8 cellular contexts compared by ENCODE assay signal in genomic region chr7:55280031-55280454, GRCh38.
DNase-seq lines count a peak whose midpoint lies in the region; ATAC-seq and TF ChIP-seq lines count a peak whose summit lies in the region.

No MANE protein-coding gene starts in this region.

- no peak overlapping the region for H3K4me3 Mint-ChIP-seq in Caco-2 (ENCODE audit: unreplicated experiment)
- H3K4me3 Mint-ChIP-seq in activated CD4-positive, alpha-beta memory T cell treated with anti-CD3 and anti-CD28 coated beads, Interleukin-2, amount 10 ng/mL, durations not matched to agents 7 days and 5 days = no peak overlapping the region
- no peak overlapping the region for H3K4me3 Mint-ChIP-seq in effector memory CD8-positive, alpha-beta T cell
- H3K4me3 Mint-ChIP-seq in stimulated activated memory B cell treated with anti-CD40 and anti-IgM and Interleukin-4, amounts not matched to agents 10 μg/mL and 1 μg/mL and 100 μg/mL, for 72 hours = no peak overlapping the region

- CTCF ChIA-PET in Caco-2 (lab: Charles Lee) = interaction anchor here (0.7 to 2.0 kb wide), 2 partner anchors 135 to 434 kb away, joined by 4 to 6 read pairs; no protein-coding TSS in a partner anchor
- CTCF ChIA-PET in activated CD4-positive, alpha-beta memory T cell treated with anti-CD3 and anti-CD28 coated beads, Interleukin-2, amount 10 ng/mL, durations not matched to agents 7 days and 5 days (lab: Charles Lee) = interaction anchor here (0.6 to 3.8 kb wide), 9 partner anchors 30 to 671 kb away, joined by 3 to 43 read pairs (median 4); no protein-coding TSS in a partner anchor

- H3K27ac Mint-ChIP-seq in Caco-2 (ENCODE audit: unreplicated experiment) = no peak overlapping the region
- H3K27ac Mint-ChIP-seq in activated CD4-positive, alpha-beta memory T cell treated with anti-CD3 and anti-CD28 coated beads, Interleukin-2, amount 10 ng/mL, durations not matched to agents 7 days and 5 days = no peak overlapping the region
- H3K27ac Mint-ChIP-seq in effector memory CD8-positive, alpha-beta T cell = peak overlapping the region; percentile 63 to 66
- peak overlapping the region; percentile 45 for H3K27ac Mint-ChIP-seq in stimulated activated memory B cell treated with anti-CD40 and anti-IgM and Interleukin-4, amounts not matched to agents 10 μg/mL and 1 μg/mL and 100 μg/mL, for 72 hours

- no peaks in the 10 kb centered on the region for H3K9me3 Mint-ChIP-seq in Caco-2 (ENCODE audit: unreplicated experiment)
- H3K9me3 Mint-ChIP-seq in activated CD4-positive, alpha-beta memory T cell treated with anti-CD3 and anti-CD28 coated beads, Interleukin-2, amount 10 ng/mL, durations not matched to agents 7 days and 5 days = no peaks in the 10 kb centered on the region
- H3K9me3 Mint-ChIP-seq in effector memory CD8-positive, alpha-beta T cell = no peaks in the 10 kb centered on the region
- no peaks in the 10 kb centered on the region for H3K9me3 Mint-ChIP-seq in stimulated activated memory B cell treated with anti-CD40 and anti-IgM and Interleukin-4, amounts not matched to agents 10 μg/mL and 1 μg/mL and 100 μg/mL, for 72 hours

- DNase-seq in Caco-2 (peak; percentile 73 to 82), NCI-H748 (lab: John Stamatoyannopoulos, UW; ENCODE audit: unreplicated experiment) (peak; percentile 80), mesenteric fat pad (ENCODE audit: low spot score) (peak; percentile 77)
- peak; percentile 56 for DNase-seq in activated CD4-positive, alpha-beta memory T cell treated with anti-CD3 and anti-CD28 coated beads, Interleukin-2, amount 10 ng/mL, durations not matched to agents 7 days and 5 days
- DNase-seq in effector memory CD8-positive, alpha-beta T cell = peak; percentile 68 to 72 (median 68)

- TF ChIP-seq CTCF in Caco-2 (IDR thresholded peaks at IDR 0.05; ENCODE audit: insufficient read depth in 1 of 2, low read depth in 1 of 2, low read length in 1 of 2, severe bottlenecking in 1 of 2, unreplicated experiment in 1 of 2) = peak; percentile 63 to 74

- no peaks in the 10 kb centered on the region for H3K4me1 Mint-ChIP-seq in Caco-2 (ENCODE audit: low read depth, unreplicated experiment)
- no peaks in the 10 kb centered on the region for H3K4me1 Mint-ChIP-seq in activated CD4-positive, alpha-beta memory T cell treated with anti-CD3 and anti-CD28 coated beads, Interleukin-2, amount 10 ng/mL, durations not matched to agents 7 days and 5 days
- H3K4me1 Mint-ChIP-seq in effector memory CD8-positive, alpha-beta T cell (ENCODE audit: low read depth in 2 of 2) = peaks cover 5% of the 10 kb centered on the region in 2 donors
- peaks cover 6% of the 10 kb centered on the region for H3K4me1 Mint-ChIP-seq in stimulated activated memory B cell treated with anti-CD40 and anti-IgM and Interleukin-4, amounts not matched to agents 10 μg/mL and 1 μg/mL and 100 μg/mL, for 72 hours

- no peak overlapping the region for H3K4me3 ChIP-seq in Caco-2 (ENCODE audit: low read depth, low read length)

- no TSS peak for BruUV-seq in Caco-2 (replicated peaks; lab: Mats Ljungman, UMichigan)

- no peaks in the 10 kb centered on the region for H3K9me3 ChIP-seq in Caco-2

- intact Hi-C loops in Caco-2 (cut with micrococcal nuclease; ENCODE audit: unreplicated experiment) = loop anchor here (1.0 kb wide), 3 partner anchors 86 to 318 kb away; no protein-coding TSS in a partner anchor

- peak; percentile 87 for ATAC-seq in GM19372 (IDR thresholded peaks at IDR 0.05; ENCODE audit: low read depth, unreplicated experiment)
- ATAC-seq in HG03442 (IDR thresholded peaks at IDR 0.05; ENCODE audit: unreplicated experiment) = peak; percentile 93
- peak; percentile 90 for ATAC-seq in effector memory CD8-positive, alpha-beta T cell (replicated peaks)
- peak; percentile 65 for ATAC-seq in stimulated activated memory B cell treated with anti-CD40 and anti-IgM and Interleukin-4, amounts not matched to agents 10 μg/mL and 1 μg/mL and 100 μg/mL, for 72 hours

- H3K27me3 ChIP-seq in Caco-2 (replicated peaks; ENCODE audit: control insufficient read depth, insufficient read depth, low read length) = no peaks in the 10 kb centered on the region

- H3K27me3 Mint-ChIP-seq in Caco-2 (ENCODE audit: insufficient read depth, unreplicated experiment) = peaks cover 6% of the 10 kb centered on the region
- no peaks in the 10 kb centered on the region for H3K27me3 Mint-ChIP-seq in activated CD4-positive, alpha-beta memory T cell treated with anti-CD3 and anti-CD28 coated beads, Interleukin-2, amount 10 ng/mL, durations not matched to agents 7 days and 5 days
- H3K27me3 Mint-ChIP-seq in effector memory CD8-positive, alpha-beta T cell = peaks cover 0 to 16% of the 10 kb centered on the region in 2 donors
- peaks cover 8% of the 10 kb centered on the region for H3K27me3 Mint-ChIP-seq in stimulated activated memory B cell treated with anti-CD40 and anti-IgM and Interleukin-4, amounts not matched to agents 10 μg/mL and 1 μg/mL and 100 μg/mL, for 72 hours

- no peaks in the 10 kb centered on the region for H3K36me3 ChIP-seq in Caco-2 (ENCODE audit: control insufficient read depth, insufficient read depth, low read length)

- H3K36me3 Mint-ChIP-seq in Caco-2 (ENCODE audit: insufficient read depth, unreplicated experiment) = no peaks in the 10 kb centered on the region
- H3K36me3 Mint-ChIP-seq in activated CD4-positive, alpha-beta memory T cell treated with anti-CD3 and anti-CD28 coated beads, Interleukin-2, amount 10 ng/mL, durations not matched to agents 7 days and 5 days (ENCODE audit: low read depth) = no peaks in the 10 kb centered on the region
- peaks cover 7% of the 10 kb centered on the region for H3K36me3 Mint-ChIP-seq in effector memory CD8-positive, alpha-beta T cell (ENCODE audit: insufficient read depth)
- H3K36me3 Mint-ChIP-seq in stimulated activated memory B cell treated with anti-CD40 and anti-IgM and Interleukin-4, amounts not matched to agents 10 μg/mL and 1 μg/mL and 100 μg/mL, for 72 hours = no peaks in the 10 kb centered on the region

- no peaks in the 10 kb centered on the region for H3K4me1 ChIP-seq in Caco-2

- POLR2A ChIA-PET in Caco-2 (lab: Charles Lee) = no interaction called here
- POLR2A ChIA-PET in activated CD4-positive, alpha-beta memory T cell treated with anti-CD3 and anti-CD28 coated beads, Interleukin-2, amount 10 ng/mL, durations not matched to agents 7 days and 5 days (lab: Charles Lee) = interaction anchor here (2.0 kb wide), 1 partner anchor 86 kb away, joined by 7 read pairs; the partner anchor contains the start of gene LANCL2

Comparison
In these comparisons a context has a peak if more than half of its experiments do, and no peak if none do; other contexts are left out.
1. H3K27ac Mint-ChIP-seq: peak in effector memory CD8-positive, alpha-beta T cell (2 of 2) and stimulated activated memory B cell treated with anti-CD40 and anti-IgM and Interleukin-4, amounts not matched to agents 10 μg/mL and 1 μg/mL and 100 μg/mL, for 72 hours (single experiment); none in Caco-2 (single experiment) and activated CD4-positive, alpha-beta memory T cell treated with anti-CD3 and anti-CD28 coated beads, Interleukin-2, amount 10 ng/mL, durations not matched to agents 7 days and 5 days (single experiment).
2. Peak in every context shown above with its lines, with median percentiles within 50 percentile points of each other: DNase-seq and ATAC-seq.